In the genomic region with DNA sequence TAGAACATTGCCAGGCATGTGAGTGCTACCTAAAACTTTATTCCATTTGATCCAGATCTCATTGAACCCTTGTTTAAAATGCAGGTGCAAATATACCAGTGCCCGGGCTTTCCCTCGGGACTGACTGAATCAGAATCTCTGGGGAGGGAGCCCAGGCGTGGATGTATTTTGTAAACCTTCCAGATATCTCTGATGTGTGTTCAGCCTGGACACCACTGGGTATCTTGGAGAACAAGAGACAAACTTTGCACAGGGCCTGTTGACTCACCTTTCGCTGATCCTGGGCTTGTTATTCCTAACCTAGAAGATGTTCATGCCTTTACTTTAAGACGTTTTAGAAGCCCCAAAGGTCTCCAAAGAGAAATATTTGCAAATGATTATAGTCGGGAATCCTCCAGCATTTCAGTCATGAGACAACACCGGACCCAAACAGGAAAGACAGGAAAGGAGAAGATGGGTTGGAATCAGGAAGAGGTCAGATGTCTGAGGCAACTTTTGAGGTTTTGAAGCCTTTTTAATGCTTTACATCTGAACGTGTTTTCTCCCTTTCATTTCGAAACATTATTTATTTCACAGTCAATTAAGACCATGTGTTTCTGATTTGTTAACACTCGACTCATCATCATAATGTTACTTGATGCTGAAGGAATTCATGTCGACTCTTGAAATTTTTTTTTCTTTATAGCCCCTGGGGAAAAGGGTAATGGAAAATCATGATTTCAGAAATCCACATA, we compare ENCODE assay signal across 12 cellular contexts.
DNase-seq lines count a peak whose midpoint lies in the region; ATAC-seq and TF ChIP-seq lines count a peak whose summit lies in the region.
"Had no signal": no experiment of that assay in that cellular context is flagged by ENCODE, and none has a peak within 500 bp of the region (broad histone marks: within the 10 kb centered on the region; RNA-seq: fewer than 3 reads in every experiment).

No MANE protein-coding gene starts in this region.

- TF ChIP-seq EP300 in suprapubic skin (IDR thresholded peaks at IDR 0.05), result no peak

- H3K4me2 ChIP-seq in hepatocyte, result no peak overlapping the region

- CTCF ChIA-PET in T-cell (lab: Charles Lee), result no interaction called here

- H3K4me1 ChIP-seq in hepatocyte (ENCODE audit: insufficient read depth) (peaks cover 26% of the 10 kb centered on the region), suprapubic skin (peaks cover 47% of the 10 kb centered on the region)

- H3K27me3 ChIP-seq in hepatocyte (no peaks in the 10 kb centered on the region), suprapubic skin (no peaks in the 10 kb centered on the region)

- H3K27ac Mint-ChIP-seq in T-cell, result peak overlapping the region; percentile 10 to 48

- no peak overlapping the region for H2AFZ ChIP-seq in hepatocyte

- H3K36me3 ChIP-seq in hepatocyte (replicated peaks; ENCODE audit: insufficient read depth, low read depth) (no peaks in the 10 kb centered on the region), suprapubic skin (no peaks in the 10 kb centered on the region)

- H3K4me1 Mint-ChIP-seq in T-cell, result peaks cover 28 to 81% (median 59%) of the 10 kb centered on the region in 3 donors

- TF ChIP-seq POLR2A in suprapubic skin (IDR thresholded peaks at IDR 0.05), result no peak

- H3K79me2 ChIP-seq in hepatocyte, result no peaks in the 10 kb centered on the region

- H3K27me3 Mint-ChIP-seq in T-cell, result no peaks in the 10 kb centered on the region

- H4K20me1 ChIP-seq in hepatocyte (ENCODE audit: insufficient read depth, poor library complexity, severe bottlenecking), result no peaks in the 10 kb centered on the region

- TF ChIP-seq CTCF in hepatocyte (IDR thresholded peaks at IDR 0.05; ENCODE audit: poor library complexity) (no peak), suprapubic skin (IDR thresholded peaks at IDR 0.05) (no peak)

- no peaks in the 10 kb centered on the region for H3K9me3 ChIP-seq in hepatocyte (ENCODE audit: low read depth)
- no peaks in the 10 kb centered on the region for H3K9me3 ChIP-seq in suprapubic skin

- peak overlapping the region; percentile 62 for H3K27ac ChIP-seq in hepatocyte
- peak overlapping the region; percentile 57 for H3K27ac ChIP-seq in suprapubic skin
- H3K27ac ChIP-seq: VCaP had no signal

- POLR2A ChIA-PET in T-cell (lab: Charles Lee), result no interaction called here

- H3K9me3 Mint-ChIP-seq in T-cell, result no peaks in the 10 kb centered on the region

- H3K4me3 ChIP-seq in hepatocyte (no peak overlapping the region), suprapubic skin (no peak overlapping the region)
- H3K4me3 ChIP-seq: K562 had no signal

- ATAC-seq in T-cell (replicated peaks in 1 of 4) (no peak), HG03139 (IDR thresholded peaks at IDR 0.05; ENCODE audit: unreplicated experiment) (no peak)
- ATAC-seq: K562 had no signal

- 62% methylated on average over 11 of the region's 11 CpGs for WGBS in hepatocyte (ENCODE audit: low lambda C conversion rate, missing lambda C conversion rate)
- 23% methylated on average over 11 of the region's 11 CpGs for WGBS in suprapubic skin

- peak; percentile 12 for DNase-seq in SKM-1 treated with dmso at 0.1 percent for 144 hours (lab: John Stamatoyannopoulos, UW; ENCODE audit: unreplicated experiment)
- DNase-seq in SKM-1 (lab: John Stamatoyannopoulos, UW; ENCODE audit: unreplicated experiment), result no peak
- DNase-seq in T-cell, result no peak
- DNase-seq in hepatocyte (ENCODE audit: low spot score), result no peak
- DNase-seq in suprapubic skin (ENCODE audit: low spot score in 2 of 2), result peak in 1 of 2 donors; percentile 75
- DNase-seq in NCI-H2081 (lab: John Stamatoyannopoulos, UW), result no peak
- DNase-seq in NCI-H524 (lab: John Stamatoyannopoulos, UW), result no peak
- DNase-seq: 8988T, posterior cingulate gyrus had no signal

- H3K9me2 ChIP-seq in hepatocyte (replicated peaks; ENCODE audit: insufficient read depth), result no peaks in the 10 kb centered on the region

- H3K4me3 Mint-ChIP-seq in T-cell, result no peak overlapping the region

- H3K36me3 Mint-ChIP-seq in T-cell, result peaks cover 36% of the 10 kb centered on the region
